In genomic region chr1:45134468-45134873, GRCh38 we compare ENCODE assay signal across 30 cellular contexts.
DNase-seq lines count a peak whose midpoint lies in the region; ATAC-seq, FAIRE-seq and TF ChIP-seq lines count a peak whose summit lies in the region.
"Had no signal": no experiment of that assay in that cellular context is flagged by ENCODE, and none has a peak within 500 bp of the region (broad histone marks: within the 10 kb centered on the region; RNA-seq: fewer than 3 reads in every experiment).

No MANE protein-coding gene starts in this region.

- CTCF ChIA-PET in activated CD8-positive, alpha-beta T cell treated with anti-CD3 and anti-CD28 coated beads for 36 hours (lab: Charles Lee): no interaction called here

- TF ChIP-seq CTCF in activated CD8-positive, alpha-beta T cell treated with anti-CD3 and anti-CD28 coated beads for 36 hours (IDR thresholded peaks at IDR 0.05): no peak

- no peaks in the 10 kb centered on the region for H3K27me3 Mint-ChIP-seq in activated CD8-positive, alpha-beta T cell treated with anti-CD3 and anti-CD28 coated beads for 36 hours
- H3K27me3 Mint-ChIP-seq: effector memory CD8-positive, alpha-beta T cell; naive thymus-derived CD8-positive, alpha-beta T cell; stimulated activated naive CD8-positive, alpha-beta T cell treated with anti-CD3 and anti-CD28 coated beads, Interleukin-15, amount 100 ng/mL, for 72 hours had no signal

- peak; percentile 65 for FAIRE-seq in GM19239 (lab: Jason Lieb, UNC)
- FAIRE-seq: H1 had no signal

- H3K4me3 Mint-ChIP-seq in activated CD8-positive, alpha-beta T cell treated with anti-CD3 and anti-CD28 coated beads for 36 hours: no peak overlapping the region
- H3K4me3 Mint-ChIP-seq: CD4-positive, CD25-positive, alpha-beta regulatory T cell; effector memory CD8-positive, alpha-beta T cell; naive thymus-derived CD8-positive, alpha-beta T cell; stimulated activated naive CD8-positive, alpha-beta T cell treated with anti-CD3 and anti-CD28 coated beads, Interleukin-15, amount 100 ng/mL, for 72 hours; T-helper 1 cell treated with Interleukin-12 subunit alpha and Interleukin-12 subunit beta and Interleukin-4 antibody, amounts not matched to agents 30 μg/mL and 1 μg/mL, for 36 hours had no signal

- peaks cover 4% of the 10 kb centered on the region for H3K4me1 Mint-ChIP-seq in activated CD8-positive, alpha-beta T cell treated with anti-CD3 and anti-CD28 coated beads for 36 hours (ENCODE audit: low read depth)

- no peak overlapping the region for H3K27ac Mint-ChIP-seq in activated CD8-positive, alpha-beta T cell treated with anti-CD3 and anti-CD28 coated beads for 36 hours
- H3K27ac Mint-ChIP-seq: CD4-positive, CD25-positive, alpha-beta regulatory T cell; effector memory CD8-positive, alpha-beta T cell; naive thymus-derived CD8-positive, alpha-beta T cell; stimulated activated naive CD8-positive, alpha-beta T cell treated with anti-CD3 and anti-CD28 coated beads, Interleukin-15, amount 100 ng/mL, for 72 hours; T-helper 1 cell treated with Interleukin-12 subunit alpha and Interleukin-12 subunit beta and Interleukin-4 antibody, amounts not matched to agents 30 μg/mL and 1 μg/mL, for 36 hours had no signal

- POLR2A ChIA-PET in activated CD8-positive, alpha-beta T cell treated with anti-CD3 and anti-CD28 coated beads for 36 hours (lab: Charles Lee): no interaction called here

- H3K9me3 Mint-ChIP-seq in activated CD8-positive, alpha-beta T cell treated with anti-CD3 and anti-CD28 coated beads for 36 hours: no peaks in the 10 kb centered on the region
- H3K9me3 Mint-ChIP-seq: effector memory CD8-positive, alpha-beta T cell; naive thymus-derived CD8-positive, alpha-beta T cell; stimulated activated naive CD8-positive, alpha-beta T cell treated with anti-CD3 and anti-CD28 coated beads, Interleukin-15, amount 100 ng/mL, for 72 hours; T-helper 1 cell treated with Interleukin-12 subunit alpha and Interleukin-12 subunit beta and Interleukin-4 antibody, amounts not matched to agents 30 μg/mL and 1 μg/mL, for 36 hours had no signal

- no peaks in the 10 kb centered on the region for H3K36me3 Mint-ChIP-seq in activated CD8-positive, alpha-beta T cell treated with anti-CD3 and anti-CD28 coated beads for 36 hours (ENCODE audit: low read depth)
- H3K36me3 Mint-ChIP-seq: CD4-positive, CD25-positive, alpha-beta regulatory T cell; naive thymus-derived CD8-positive, alpha-beta T cell had no signal

- intact Hi-C loops in activated CD8-positive, alpha-beta T cell treated with anti-CD3 and anti-CD28 coated beads for 36 hours (cut with micrococcal nuclease): no loop called here

- DNase-seq in GM19239 (ENCODE audit: insufficient read length, low spot score) (no peak), dermis microvascular lymphatic vessel endothelial cell (ENCODE audit: low read depth in 2 of 2) (peak; percentile 93 to 96), left kidney (ENCODE audit: low read depth, low spot score) (peak; percentile 42), pulmonary artery endothelial cell (ENCODE audit: low read depth, low spot score) (peak; percentile 55), NCI-H128 (lab: John Stamatoyannopoulos, UW; ENCODE audit: unreplicated experiment) (no peak), CD1c-positive myeloid dendritic cell (ENCODE audit: extremely low spot score) (no peak)
- DNase-seq in activated CD8-positive, alpha-beta T cell treated with anti-CD3 and anti-CD28 coated beads for 36 hours: no peak
- DNase-seq: activated CD4-positive, alpha-beta T cell treated with anti-CD3 and anti-CD28 coated beads for 4 hours; activated naive CD4-positive, alpha-beta T cell; activated T-cell treated with anti-CD3 and anti-CD28 coated beads, Interleukin-2, amount 50 U/mL, for 48 hours; brain microvascular endothelial cell; CD4-positive, CD25-positive, alpha-beta regulatory T cell; DMS 273 treated with DMSO at 0.1 percent for 48 hours; effector memory CD8-positive, alpha-beta T cell; esophagus squamous epithelium; gastrocnemius medialis; hypothalamus; Kasumi-1; mesendoderm; naive thymus-derived CD8-positive, alpha-beta T cell; NCI-H1048; NCI-H1930; NCI-H2227 treated with DMSO at 0.1 percent for 48 hours; right cardiac atrium; RPMI8226; stimulated activated naive CD8-positive, alpha-beta T cell treated with anti-CD3 and anti-CD28 coated beads, Interleukin-15, amount 100 ng/mL, for 72 hours; thyroid gland had no signal

- ATAC-seq in GM18909 (IDR thresholded peaks at IDR 0.05; ENCODE audit: poor library complexity, unreplicated experiment): no peak
- ATAC-seq in activated CD8-positive, alpha-beta T cell treated with anti-CD3 and anti-CD28 coated beads for 36 hours: no peak
- ATAC-seq: effector memory CD8-positive, alpha-beta T cell; gastrocnemius medialis; naive thymus-derived CD8-positive, alpha-beta T cell; stimulated activated naive CD8-positive, alpha-beta T cell treated with anti-CD3 and anti-CD28 coated beads, Interleukin-15, amount 100 ng/mL, for 72 hours had no signal

Comparison
In these comparisons a context has a peak if more than half of its experiments do, and no peak if none do; other contexts are left out.
1. DNase-seq: peak in dermis microvascular lymphatic vessel endothelial cell (2 of 2), left kidney (single experiment) and pulmonary artery endothelial cell (single experiment); none in GM19239 (single experiment), NCI-H128 (single experiment), CD1c-positive myeloid dendritic cell (single experiment) and activated CD8-positive, alpha-beta T cell treated with anti-CD3 and anti-CD28 coated beads for 36 hours (single experiment).